In the genomic region with DNA sequence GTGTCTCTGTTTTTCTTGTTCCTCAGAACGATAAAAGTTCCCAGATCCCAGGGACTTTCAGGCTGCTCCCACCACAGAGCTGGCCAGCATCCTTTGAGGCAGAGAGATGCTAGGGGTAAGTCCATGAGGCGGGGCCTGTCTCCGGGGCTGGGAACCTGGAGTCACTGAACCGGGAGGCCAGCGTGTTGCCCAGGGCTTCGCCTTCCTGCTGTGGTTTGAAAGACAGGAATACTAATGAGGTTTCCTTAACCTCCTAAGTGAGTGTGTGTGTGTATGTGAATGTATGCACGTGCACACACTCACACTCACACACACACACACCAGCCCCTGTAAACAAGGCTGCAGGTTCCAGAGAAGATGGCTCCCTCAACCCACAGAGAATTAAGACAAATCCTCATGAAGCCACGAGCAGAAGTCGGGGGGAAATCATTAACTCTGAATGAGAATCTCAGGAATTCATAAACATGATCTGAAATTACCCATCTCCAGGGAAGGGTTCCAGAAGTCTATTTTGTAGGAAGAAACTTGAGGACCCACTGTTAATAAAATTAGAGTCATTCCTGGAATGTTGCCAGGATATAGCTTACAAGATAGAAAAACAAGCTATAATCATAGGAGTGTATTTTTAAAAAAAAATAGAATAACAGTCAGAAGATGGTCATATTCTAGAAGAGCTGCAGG, we compare ENCODE assay signal across 16 cellular contexts. TPM values are rescaled to one million over a fixed set of nuclear protein-coding genes. Genes with fewer than 3 reads are reported as not detected.
DNase-seq lines count a peak whose midpoint lies in the region; ATAC-seq lines count a peak whose summit lies in the region.
"Had no signal": no experiment of that assay in that cellular context is flagged by ENCODE, and none has a peak within 500 bp of the region (broad histone marks: within the 10 kb centered on the region; RNA-seq: fewer than 3 reads in every experiment).

No MANE protein-coding gene starts in this region.

- ATAC-seq in GM21360 (IDR thresholded peaks at IDR 0.05; ENCODE audit: unreplicated experiment), result no peak
- ATAC-seq in GM19324 (IDR thresholded peaks at IDR 0.05; ENCODE audit: low FRiP score, unreplicated experiment), result no peak

- H3K27me3 ChIP-seq in H7 (ENCODE audit: control insufficient read depth, insufficient read depth, low read length), result no peaks in the 10 kb centered on the region
- H3K27me3 ChIP-seq in skeletal muscle satellite cell (ENCODE audit: control insufficient read depth, insufficient read depth, low read length), result no peaks in the 10 kb centered on the region
- H3K27me3 ChIP-seq: SJCRH30 had no signal

- H3K9ac ChIP-seq in skeletal muscle satellite cell (ENCODE audit: low read depth, low read length), result peak overlapping the region; percentile 77

- peak overlapping the region; percentile 76 for H3K4me2 ChIP-seq in skeletal muscle satellite cell (ENCODE audit: low read length)

- H3K9me3 ChIP-seq in skeletal muscle satellite cell (replicated peaks; ENCODE audit: low read length), result no peaks in the 10 kb centered on the region
- H3K9me3 ChIP-seq: HAP-1, SJCRH30 had no signal

- no peak overlapping the region for H3K4me3 ChIP-seq in H7 (ENCODE audit: insufficient read depth, low read depth, low read length)
- H3K4me3 ChIP-seq in skeletal muscle satellite cell (ENCODE audit: low read length), result no peak overlapping the region
- H3K4me3 ChIP-seq: HAP-1, SJCRH30 had no signal

- DNase-seq in H7, result peak; percentile 47
- peak; percentile 39 for DNase-seq in amniotic epithelial cell (ENCODE audit: low read depth)
- peak; percentile 83 for DNase-seq in islet precursor cell
- no peak for DNase-seq in NCI-H345 treated with DMSO at 0.1 percent for 48 hours (lab: John Stamatoyannopoulos, UW; ENCODE audit: unreplicated experiment)
- DNase-seq in NAMALWA (ENCODE audit: low spot score), result no peak
- DNase-seq: activated CD4-positive, alpha-beta T cell treated with anti-CD3 and anti-CD28 coated beads, Interleukin-2, amount 50 U/mL, for 48 hours; aorta; endodermal cell; GDM1; Karpas-422; NCI-H82; SJCRH30 had no signal

- H3K36me3 ChIP-seq in H7 (replicated peaks; ENCODE audit: control insufficient read depth, insufficient read depth, low read length) (no peaks in the 10 kb centered on the region), skeletal muscle satellite cell (ENCODE audit: insufficient read depth, low read length) (no peaks in the 10 kb centered on the region)
- H3K36me3 ChIP-seq: HAP-1, SJCRH30 had no signal

- H3K4me1 ChIP-seq in skeletal muscle satellite cell (ENCODE audit: control insufficient read depth, insufficient read depth, low read length), result peaks cover 55% of the 10 kb centered on the region
- H3K4me1 ChIP-seq: HAP-1, SJCRH30 had no signal

RNA-seq across cellular contexts. Expression of a gene that starts 20.3 kb away (rescaled TPM):
- 104 and 120 TPM in 2 replicates for total RNA-seq in H7 (2014; rRNA removed; shearing (Covaris generic))
- 265 and 306 TPM in 2 replicates for total RNA-seq in skeletal muscle satellite cell (2012; rRNA removed)

Comparison
In these comparisons a context has a peak if more than half of its experiments do, and no peak if none do; other contexts are left out.
1. DNase-seq: peak in H7 (single experiment), amniotic epithelial cell (single experiment) and islet precursor cell (single experiment); none in NCI-H345 treated with DMSO at 0.1 percent for 48 hours (single experiment) and NAMALWA (single experiment).